Comparison of ENCODE assay signal across 11 cellular contexts in genomic region chr16:325375-326155, GRCh38. TPM values are rescaled to one million over a fixed set of nuclear protein-coding genes. Genes with fewer than 3 reads are reported as not detected.
DNase-seq lines count a peak whose midpoint lies in the region; ATAC-seq, FAIRE-seq and TF ChIP-seq lines count a peak whose summit lies in the region.
"Had no signal": no experiment of that assay in that cellular context is flagged by ENCODE, and none has a peak within 500 bp of the region (broad histone marks: within the 10 kb centered on the region; RNA-seq: fewer than 3 reads in every experiment).

No MANE protein-coding gene starts in this region.

- in situ Hi-C loops in G401 (cut with HindIII; ENCODE audit: low sequenced_read_pairs), result no loop called here

- peaks cover 36% of the 10 kb centered on the region for H3K4me1 Mint-ChIP-seq in activated CD8-positive, alpha-beta T cell treated with anti-CD3 and anti-CD28 coated beads, Interleukin-2, amount 10 ng/mL, durations not matched to agents 7 days and 5 days (ENCODE audit: low read depth)

- CTCF ChIA-PET in activated CD8-positive, alpha-beta T cell treated with anti-CD3 and anti-CD28 coated beads, Interleukin-2, amount 10 ng/mL, durations not matched to agents 7 days and 5 days (lab: Charles Lee), result interaction anchor here (0.8 to 1.5 kb wide), 2 partner anchors 12 to 90 kb away, joined by 3 to 4 read pairs; partner anchors contain the start of gene FAM234A

- DNase-seq in CD1c-positive myeloid dendritic cell (ENCODE audit: extremely low spot score) (peak; percentile 15), GM12891 (ENCODE audit: insufficient read length, low spot score) (no peak), myocyte (ENCODE audit: low read depth) (peak; percentile 27), NCI-H2171 treated with DMSO at 0.1 percent for 48 hours (lab: John Stamatoyannopoulos, UW) (no peak), SKM-1 treated with dmso at 0.1 percent for 144 hours (lab: John Stamatoyannopoulos, UW; ENCODE audit: unreplicated experiment) (no peak), G401 (ENCODE audit: low spot score) (no peak)
- DNase-seq in activated CD8-positive, alpha-beta T cell treated with anti-CD3 and anti-CD28 coated beads, Interleukin-2, amount 10 ng/mL, durations not matched to agents 7 days and 5 days, result no peak
- DNase-seq in activated CD4-positive, CD25-positive, alpha-beta regulatory T cell (lab: John Stamatoyannopoulos, UW), result no peak
- DNase-seq: brain microvascular endothelial cell, NCI-H1105 had no signal

- H3K9me3 Mint-ChIP-seq in activated CD8-positive, alpha-beta T cell treated with anti-CD3 and anti-CD28 coated beads, Interleukin-2, amount 10 ng/mL, durations not matched to agents 7 days and 5 days (ENCODE audit: insufficient read depth), result no peaks in the 10 kb centered on the region

- peaks cover 12% of the 10 kb centered on the region for H3K36me3 Mint-ChIP-seq in activated CD8-positive, alpha-beta T cell treated with anti-CD3 and anti-CD28 coated beads, Interleukin-2, amount 10 ng/mL, durations not matched to agents 7 days and 5 days (ENCODE audit: low read depth)

- no peaks in the 10 kb centered on the region for H3K27me3 Mint-ChIP-seq in activated CD8-positive, alpha-beta T cell treated with anti-CD3 and anti-CD28 coated beads, Interleukin-2, amount 10 ng/mL, durations not matched to agents 7 days and 5 days (ENCODE audit: low read depth)

- peak; percentile 20 for FAIRE-seq in GM12891 (lab: Jason Lieb, UNC)

- peak overlapping the region; percentile 57 for H3K4me3 Mint-ChIP-seq in activated CD8-positive, alpha-beta T cell treated with anti-CD3 and anti-CD28 coated beads, Interleukin-2, amount 10 ng/mL, durations not matched to agents 7 days and 5 days

- POLR2A ChIA-PET in activated CD8-positive, alpha-beta T cell treated with anti-CD3 and anti-CD28 coated beads, Interleukin-2, amount 10 ng/mL, durations not matched to agents 7 days and 5 days (lab: Charles Lee), result interaction anchor here (1.5 to 1.6 kb wide), 2 partner anchors 26 to 91 kb away, joined by 4 to 5 read pairs; partner anchors contain the start of genes AXIN1 and FAM234A

- peak overlapping the region; percentile 75 for H3K27ac Mint-ChIP-seq in activated CD8-positive, alpha-beta T cell treated with anti-CD3 and anti-CD28 coated beads, Interleukin-2, amount 10 ng/mL, durations not matched to agents 7 days and 5 days

- ATAC-seq in activated CD8-positive, alpha-beta T cell treated with anti-CD3 and anti-CD28 coated beads, Interleukin-2, amount 10 ng/mL, durations not matched to agents 7 days and 5 days, result no peak
- ATAC-seq: SK-N-SH treated with all-trans-retinoic acid at 6 μM for 48 hours had no signal

- no peak for TF ChIP-seq POLR2A in GM12891 (IDR thresholded peaks at IDR 0.05; ENCODE audit: low read depth, low read length)

TF ChIP-seq in GM12891, 5 proteins besides CTCF, POLR2A, EP300 and RAD21:
- TF ChIP-seq POU2F2 (IDR thresholded peaks at IDR 0.05; ENCODE audit: low read depth, low read length), result no peak

RNA-seq across cellular contexts. Expression of gene AXIN1, which starts 27.0 kb away (rescaled TPM):
- polyA plus RNA-seq in GM12891 (2012; ENCODE audit: low read depth, missing spikeins), result 13.5 TPM
- 10 to 100 TPM; 25.1 to 26.1 TPM for total RNA-seq in activated CD8-positive, alpha-beta T cell treated with anti-CD3 and anti-CD28 coated beads, Interleukin-2, amount 10 ng/mL, durations not matched to agents 7 days and 5 days
- 18.5 and 26.1 TPM in 2 replicates for total RNA-seq in myocyte
- polyA plus RNA-seq in myocyte (2012), result 13.8 TPM
- 45.5 and 46.3 TPM in 2 replicates for total RNA-seq in G401 (2014; rRNA removed; shearing (Covaris generic))

RNA-seq across cellular contexts. Expression of gene PDIA2, which starts 42.6 kb away (rescaled TPM):
- polyA plus RNA-seq in GM12891 (2012; ENCODE audit: low read depth, missing spikeins), result 0.24 TPM
- total RNA-seq in activated CD8-positive, alpha-beta T cell treated with anti-CD3 and anti-CD28 coated beads, Interleukin-2, amount 10 ng/mL, durations not matched to agents 7 days and 5 days, result not detected
- 0.31 and 0.78 TPM in 2 replicates for total RNA-seq in myocyte
- 0.39 TPM for polyA plus RNA-seq in myocyte (2012)
- not detected in 2 replicates for total RNA-seq in G401 (2014; rRNA removed; shearing (Covaris generic))

RNA-seq across cellular contexts. Expression of gene MRPL28, which starts 44.8 kb away (rescaled TPM):
- polyA plus RNA-seq in GM12891 (2012; ENCODE audit: low read depth, missing spikeins), result 62.7 TPM
- 10 to 100 TPM; 95.3 to 95.8 TPM for total RNA-seq in activated CD8-positive, alpha-beta T cell treated with anti-CD3 and anti-CD28 coated beads, Interleukin-2, amount 10 ng/mL, durations not matched to agents 7 days and 5 days
- 103 and 112 TPM in 2 replicates for total RNA-seq in myocyte
- polyA plus RNA-seq in myocyte (2012), result 110 TPM
- total RNA-seq in G401 (2014; rRNA removed; shearing (Covaris generic)), result 250 and 260 TPM in 2 replicates

RNA-seq across cellular contexts. Expression of gene ARHGDIG, which starts 45.2 kb away (rescaled TPM):
- 0.56 TPM for polyA plus RNA-seq in GM12891 (2012; ENCODE audit: low read depth, missing spikeins)
- not detected for total RNA-seq in activated CD8-positive, alpha-beta T cell treated with anti-CD3 and anti-CD28 coated beads, Interleukin-2, amount 10 ng/mL, durations not matched to agents 7 days and 5 days
- 0.48 TPM in 1 of 2 replicates, not detected in the other for total RNA-seq in myocyte
- polyA plus RNA-seq in myocyte (2012), result 1.2 TPM
- 2.6 and 12.2 TPM in 2 replicates for total RNA-seq in G401 (2014; rRNA removed; shearing (Covaris generic))

RNA-seq across cellular contexts. Expression of gene RGS11, which starts 49.8 kb away (rescaled TPM):
- 0.12 TPM for polyA plus RNA-seq in GM12891 (2012; ENCODE audit: low read depth, missing spikeins)
- not detected for total RNA-seq in activated CD8-positive, alpha-beta T cell treated with anti-CD3 and anti-CD28 coated beads, Interleukin-2, amount 10 ng/mL, durations not matched to agents 7 days and 5 days
- total RNA-seq in myocyte, result 2.3 and 4.0 TPM in 2 replicates
- polyA plus RNA-seq in myocyte (2012), result 7.2 TPM
- total RNA-seq in G401 (2014; rRNA removed; shearing (Covaris generic)), result 0.37 TPM in 1 of 2 replicates, not detected in the other

Comparison
In these comparisons a context has a peak if more than half of its experiments do, and no peak if none do; other contexts are left out.
1. DNase-seq: peak in CD1c-positive myeloid dendritic cell (single experiment) and myocyte (single experiment); none in GM12891 (single experiment), activated CD8-positive, alpha-beta T cell treated with anti-CD3 and anti-CD28 coated beads, Interleukin-2, amount 10 ng/mL, durations not matched to agents 7 days and 5 days (single experiment), NCI-H2171 treated with DMSO at 0.1 percent for 48 hours (single experiment), SKM-1 treated with dmso at 0.1 percent for 144 hours (single experiment), G401 (single experiment) and activated CD4-positive, CD25-positive, alpha-beta regulatory T cell (0 of 4).